17 cellular contexts compared by ENCODE assay signal in the genomic region with DNA sequence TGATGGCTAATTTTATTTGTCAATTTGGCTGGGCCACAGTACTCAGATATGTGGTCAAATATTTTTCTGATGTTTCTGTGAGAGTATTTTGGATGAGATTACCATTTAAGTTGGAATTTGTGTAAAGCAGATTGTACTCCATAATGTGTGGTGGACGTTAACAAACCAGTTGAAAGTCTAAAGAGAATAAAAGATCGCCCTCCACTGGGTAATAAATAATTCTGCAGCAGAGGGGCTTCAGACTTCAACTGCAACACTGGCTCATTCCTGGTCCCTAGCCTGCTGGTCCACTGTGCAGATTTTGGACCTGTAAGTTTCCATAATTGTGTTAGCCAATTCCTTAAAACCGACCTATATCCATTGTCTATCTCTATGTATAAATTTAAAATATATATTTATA.
DNase-seq lines count a peak whose midpoint lies in the region; ATAC-seq, FAIRE-seq and TF ChIP-seq lines count a peak whose summit lies in the region.
"Had no signal": no experiment of that assay in that cellular context is flagged by ENCODE, and none has a peak within 500 bp of the region (broad histone marks: within the 10 kb centered on the region; RNA-seq: fewer than 3 reads in every experiment).

No MANE protein-coding gene starts in this region.

- H3K4me2 ChIP-seq in HCT116 (ENCODE audit: low read length): no peak overlapping the region

- H3K9ac ChIP-seq in HCT116 (ENCODE audit: low read length): no peak overlapping the region
- no peak overlapping the region for H3K9ac ChIP-seq in endodermal cell (ENCODE audit: extremely low read depth, low read length, poor library complexity, severe bottlenecking)

- H3K9me3 ChIP-seq in BE2C: no peaks in the 10 kb centered on the region
- no peaks in the 10 kb centered on the region for H3K9me3 ChIP-seq in HCT116 (ENCODE audit: control insufficient read depth in 1 of 2, insufficient read depth in 1 of 2, low read depth in 1 of 2, low read length in 2 of 2)
- peaks cover 6% of the 10 kb centered on the region for H3K9me3 ChIP-seq in endodermal cell (ENCODE audit: control insufficient read depth, low read length)

- no peaks in the 10 kb centered on the region for H3K9me2 ChIP-seq in HCT116 (ENCODE audit: insufficient read depth)

- CTCF ChIA-PET in HCT116 (lab: Charles Lee): no interaction called here

- H3K79me2 ChIP-seq in HCT116 (ENCODE audit: insufficient read depth, low read length): no peaks in the 10 kb centered on the region

- no peak overlapping the region for H3K27ac Mint-ChIP-seq in endodermal cell
- H3K27ac Mint-ChIP-seq: CD4-positive, alpha-beta T cell had no signal

- WGBS in endodermal cell (ENCODE audit: insufficient coverage in 1 of 2, insufficient read length in 1 of 2), 2 experiments: 28 to 58% methylated on average over 2 of the region's 3 CpGs

- no TSS peak for BruUV-seq in HCT116 (replicated peaks; lab: Mats Ljungman, UMichigan)

- no peaks in the 10 kb centered on the region for H3K27me3 Mint-ChIP-seq in endodermal cell (ENCODE audit: insufficient read depth)
- H3K27me3 Mint-ChIP-seq: CD4-positive, alpha-beta T cell had no signal

- H3K4me1 Mint-ChIP-seq in endodermal cell: no peaks in the 10 kb centered on the region

- no peak for FAIRE-seq in GM19239 (lab: Jason Lieb, UNC)
- FAIRE-seq: G401.6, GM12891 had no signal

- TF ChIP-seq POLR2A in HCT116 (IDR thresholded peaks at IDR 0.05; ENCODE audit: borderline replicate concordance, extremely low read depth, insufficient read depth, insufficient read length): no peak

- POLR2A ChIA-PET in HCT116 (lab: Charles Lee): no interaction called here

- no peaks in the 10 kb centered on the region for H3K36me3 ChIP-seq in BE2C
- H3K36me3 ChIP-seq in HCT116 (ENCODE audit: control insufficient read depth in 1 of 2, insufficient read depth in 2 of 2, low read length in 2 of 2): no peaks in the 10 kb centered on the region
- H3K36me3 ChIP-seq in endodermal cell (ENCODE audit: control insufficient read depth, insufficient read depth, low read length): no peaks in the 10 kb centered on the region
- no peaks in the 10 kb centered on the region for H3K36me3 ChIP-seq in kidney epithelial cell (ENCODE audit: control insufficient read depth, insufficient read depth, low read length)

- no peaks in the 10 kb centered on the region for H3K27me3 ChIP-seq in BE2C
- no peaks in the 10 kb centered on the region for H3K27me3 ChIP-seq in HCT116 (ENCODE audit: insufficient read depth, low read length)
- no peaks in the 10 kb centered on the region for H3K27me3 ChIP-seq in endodermal cell (ENCODE audit: control insufficient read depth, insufficient read depth, low read length, poor library complexity, severe bottlenecking)
- no peaks in the 10 kb centered on the region for H3K27me3 ChIP-seq in kidney epithelial cell (ENCODE audit: control insufficient read depth, insufficient read depth, low read length)

- no peaks in the 10 kb centered on the region for H3K36me3 Mint-ChIP-seq in endodermal cell (ENCODE audit: low read depth)

- no peak for DNase-seq in BE2C
- DNase-seq in HCT116 (ENCODE audit: low read depth, low spot score): no peak
- no peak for DNase-seq in endodermal cell
- DNase-seq in kidney epithelial cell (ENCODE audit: low read depth): no peak
- no peak for DNase-seq in DMS 273 treated with DMSO at 0.1 percent for 48 hours (lab: John Stamatoyannopoulos, UW)
- no peak for DNase-seq in hippocampal formation (lab: John Stamatoyannopoulos, UW)
- no peak for DNase-seq in GM19239 (ENCODE audit: insufficient read length, low spot score)
- DNase-seq: ACHN; C1 segment of cervical spinal cord; Calu3; CD4-positive, alpha-beta T cell; DMS79; EL; IMR-90 had no signal

- H3K9me3 Mint-ChIP-seq in endodermal cell: peaks cover 2% of the 10 kb centered on the region

- RAD21 ChIA-PET in HCT116 (lab: Charles Lee; ENCODE audit: low non-redundant PET in 1 of 2, low total read pairs in 2 of 2, uncharacterized antibody in 2 of 2, unreplicated experiment in 2 of 2): no interaction called here

- H3K4me1 ChIP-seq in BE2C (no peaks in the 10 kb centered on the region), HCT116 (ENCODE audit: control insufficient read depth in 1 of 2, insufficient read depth in 2 of 2, low read length in 2 of 2) (no peaks in the 10 kb centered on the region), endodermal cell (ENCODE audit: control insufficient read depth, insufficient read depth, low read length) (no peaks in the 10 kb centered on the region)

- ATAC-seq in HCT116: no peak
- no peak for ATAC-seq in GM21576 (IDR thresholded peaks at IDR 0.05; ENCODE audit: unreplicated experiment)

- no peak overlapping the region for H3K4me3 Mint-ChIP-seq in endodermal cell
- H3K4me3 Mint-ChIP-seq: CD4-positive, alpha-beta T cell had no signal

- intact Hi-C loops in HCT116 (cut with micrococcal nuclease): no loop called here

- H3K27ac ChIP-seq in HCT116 (ENCODE audit: low read depth, low read length): no peak overlapping the region
- H3K27ac ChIP-seq in endodermal cell (ENCODE audit: low read depth, low read length): no peak overlapping the region

- TF ChIP-seq CTCF in BE2C (IDR thresholded peaks at IDR 0.05; ENCODE audit: low read depth, low read length) (peak; percentile 31), HCT116 (IDR thresholded peaks at IDR 0.05 in 2 of 3, conservative IDR thresholded peaks at IDR 0.05 in 1 of 3; ENCODE audit: borderline replicate concordance in 1 of 3, insufficient read depth in 1 of 3, low read depth in 2 of 3, low read length in 2 of 3) (peak in 1 of 3 experiments; percentile 24; a peak in 1 of 6 replicates), endodermal cell (conservative IDR thresholded peaks at IDR 0.05) (peak; percentile 60), kidney epithelial cell (IDR thresholded peaks at IDR 0.05; ENCODE audit: insufficient read depth, low read length, poor library complexity, severe bottlenecking) (peak; percentile 5)

- H4K20me1 ChIP-seq in HCT116 (ENCODE audit: insufficient read depth): no peaks in the 10 kb centered on the region

- H2AFZ ChIP-seq in HCT116 (ENCODE audit: low read depth, low read length, poor library complexity, severe bottlenecking): peak overlapping the region; percentile 41

- no peak for TF ChIP-seq RAD21 in HCT116 (IDR thresholded peaks at IDR 0.05; ENCODE audit: low read depth)

- H3K4me3 ChIP-seq in BE2C (ENCODE audit: low read depth, low read length) (no peak overlapping the region), HCT116 (replicated peaks in 1 of 2; ENCODE audit: low read depth in 1 of 2, low read length in 2 of 2) (no peak overlapping the region), endodermal cell (ENCODE audit: low read length) (no peak overlapping the region), kidney epithelial cell (ENCODE audit: low read depth, low read length) (no peak overlapping the region)

TF ChIP-seq in HCT116, 20 proteins besides CTCF, POLR2A, EP300 and RAD21:
- TF ChIP-seq, protein P1, sequence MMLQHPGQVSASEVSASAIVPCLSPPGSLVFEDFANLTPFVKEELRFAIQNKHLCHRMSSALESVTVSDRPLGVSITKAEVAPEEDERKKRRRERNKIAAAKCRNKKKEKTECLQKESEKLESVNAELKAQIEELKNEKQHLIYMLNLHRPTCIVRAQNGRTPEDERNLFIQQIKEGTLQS (IDR thresholded peaks at IDR 0.05): no peak
- TF ChIP-seq TCF7L2 (IDR thresholded peaks at IDR 0.05; ENCODE audit: borderline replicate concordance, extremely low read depth, insufficient read depth, insufficient read length): no peak
- TF ChIP-seq, protein P2, sequence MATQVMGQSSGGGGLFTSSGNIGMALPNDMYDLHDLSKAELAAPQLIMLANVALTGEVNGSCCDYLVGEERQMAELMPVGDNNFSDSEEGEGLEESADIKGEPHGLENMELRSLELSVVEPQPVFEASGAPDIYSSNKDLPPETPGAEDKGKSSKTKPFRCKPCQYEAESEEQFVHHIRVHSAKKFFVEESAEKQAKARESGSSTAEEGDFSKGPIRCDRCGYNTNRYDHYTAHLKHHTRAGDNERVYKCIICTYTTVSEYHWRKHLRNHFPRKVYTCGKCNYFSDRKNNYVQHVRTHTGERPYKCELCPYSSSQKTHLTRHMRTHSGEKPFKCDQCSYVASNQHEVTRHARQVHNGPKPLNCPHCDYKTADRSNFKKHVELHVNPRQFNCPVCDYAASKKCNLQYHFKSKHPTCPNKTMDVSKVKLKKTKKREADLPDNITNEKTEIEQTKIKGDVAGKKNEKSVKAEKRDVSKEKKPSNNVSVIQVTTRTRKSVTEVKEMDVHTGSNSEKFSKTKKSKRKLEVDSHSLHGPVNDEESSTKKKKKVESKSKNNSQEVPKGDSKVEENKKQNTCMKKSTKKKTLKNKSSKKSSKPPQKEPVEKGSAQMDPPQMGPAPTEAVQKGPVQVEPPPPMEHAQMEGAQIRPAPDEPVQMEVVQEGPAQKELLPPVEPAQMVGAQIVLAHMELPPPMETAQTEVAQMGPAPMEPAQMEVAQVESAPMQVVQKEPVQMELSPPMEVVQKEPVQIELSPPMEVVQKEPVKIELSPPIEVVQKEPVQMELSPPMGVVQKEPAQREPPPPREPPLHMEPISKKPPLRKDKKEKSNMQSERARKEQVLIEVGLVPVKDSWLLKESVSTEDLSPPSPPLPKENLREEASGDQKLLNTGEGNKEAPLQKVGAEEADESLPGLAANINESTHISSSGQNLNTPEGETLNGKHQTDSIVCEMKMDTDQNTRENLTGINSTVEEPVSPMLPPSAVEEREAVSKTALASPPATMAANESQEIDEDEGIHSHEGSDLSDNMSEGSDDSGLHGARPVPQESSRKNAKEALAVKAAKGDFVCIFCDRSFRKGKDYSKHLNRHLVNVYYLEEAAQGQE (IDR thresholded peaks at IDR 0.05; ENCODE audit: low read depth): no peak
- no peak for TF ChIP-seq SP1 (IDR thresholded peaks at IDR 0.05; ENCODE audit: low read depth)
- TF ChIP-seq JUND (IDR thresholded peaks at IDR 0.05): no peak
- no peak for TF ChIP-seq EZH2 (IDR thresholded peaks at IDR 0.05)
- no peak for TF ChIP-seq FOSL1 (IDR thresholded peaks at IDR 0.05; ENCODE audit: low read depth)
- TF ChIP-seq SIN3A (IDR thresholded peaks at IDR 0.05; ENCODE audit: low read depth): no peak
- TF ChIP-seq, protein P3, sequence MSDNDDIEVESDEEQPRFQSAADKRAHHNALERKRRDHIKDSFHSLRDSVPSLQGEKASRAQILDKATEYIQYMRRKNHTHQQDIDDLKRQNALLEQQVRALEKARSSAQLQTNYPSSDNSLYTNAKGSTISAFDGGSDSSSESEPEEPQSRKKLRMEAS (IDR thresholded peaks at IDR 0.05): no peak
- no peak for TF ChIP-seq ZFX (IDR thresholded peaks at IDR 0.05)
- no peak for TF ChIP-seq POLR2AphosphoS5 (IDR thresholded peaks at IDR 0.05; ENCODE audit: low read depth, low read length)
